ENCODE assay signal across 8 cellular contexts in the genomic region with DNA sequence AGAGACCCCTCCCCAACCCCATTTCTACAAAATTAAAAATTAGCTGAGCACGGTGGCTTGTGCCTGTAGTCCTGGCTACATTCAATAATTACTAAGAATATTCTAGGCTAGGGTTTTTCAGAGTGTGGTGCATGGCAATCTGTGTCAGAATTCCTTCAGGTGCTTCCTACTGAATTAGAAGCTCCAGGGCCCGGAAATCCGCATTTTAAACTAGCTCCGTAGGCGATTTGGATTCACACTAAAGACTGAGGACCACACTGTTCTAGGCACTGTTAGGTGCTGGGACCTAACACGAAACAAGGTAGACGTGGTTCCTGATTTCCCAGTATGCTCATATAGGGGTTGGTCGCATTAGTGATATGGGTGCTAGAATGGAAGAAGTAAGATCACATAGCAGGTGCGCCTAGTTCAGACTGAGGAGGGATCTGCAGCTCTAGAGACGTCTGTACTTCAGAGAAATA. TPM values are rescaled to one million over a fixed set of nuclear protein-coding genes. Genes with fewer than 3 reads are reported as not detected.
DNase-seq lines count a peak whose midpoint lies in the region; FAIRE-seq and TF ChIP-seq lines count a peak whose summit lies in the region.

No MANE protein-coding gene starts in this region.

- H3K4me3 ChIP-seq in HUES64 (ENCODE audit: low read length) (peak overlapping the region; percentile 69), colonic mucosa (peak overlapping the region; percentile 57)

- H3K4me3 Mint-ChIP-seq in T-helper 2 cell treated with Interferon-gamma antibody and Interleukin-4, amounts not matched to agents 5 μg/mL and 100 μg/mL, for 36 hours = peak overlapping the region; percentile 86
- peak overlapping the region; percentile 83 to 97 (median 92) for H3K4me3 Mint-ChIP-seq in nephron

- intact Hi-C loops in colonic mucosa (cut with DNase I) = loop anchor here (2.0 kb wide), 1 partner anchor 27 kb away; a partner anchor contains a TSS

- H3K27me3 Mint-ChIP-seq in T-helper 2 cell treated with Interferon-gamma antibody and Interleukin-4, amounts not matched to agents 5 μg/mL and 100 μg/mL, for 36 hours (ENCODE audit: low read depth) = no peaks in the 10 kb centered on the region
- peaks cover 7% of the 10 kb centered on the region for H3K27me3 Mint-ChIP-seq in nephron (ENCODE audit: low read depth)

- peaks cover 30% of the 10 kb centered on the region for H3K4me1 Mint-ChIP-seq in T-helper 2 cell treated with Interferon-gamma antibody and Interleukin-4, amounts not matched to agents 5 μg/mL and 100 μg/mL, for 36 hours (ENCODE audit: low read depth)
- peaks cover 23% of the 10 kb centered on the region for H3K4me1 Mint-ChIP-seq in nephron

- no peak for DNase-seq in T-helper 2 cell treated with Interferon-gamma antibody and Interleukin-4, amounts not matched to agents 5 μg/mL and 100 μg/mL, for 36 hours (ENCODE audit: low spot score)
- DNase-seq in T-helper 2 cell (no peak), colonic mucosa (no peak), anterior cingulate cortex (lab: John Stamatoyannopoulos, UW) (no peak), EL (no peak), frontal cortex (ENCODE audit: low spot score in 2 of 2) (no peak)

- 23% methylated on average over 10 of the region's 10 CpGs for WGBS in HUES64

- H3K27ac ChIP-seq in HUES64 (ENCODE audit: low read depth, low read length) = no peak overlapping the region
- H3K27ac ChIP-seq in colonic mucosa = peak overlapping the region; percentile 92

- H3K9me3 ChIP-seq in HUES64 (ENCODE audit: insufficient read depth, low read depth, low read length) (no peaks in the 10 kb centered on the region), colonic mucosa (no peaks in the 10 kb centered on the region)

- TF ChIP-seq CTCF in colonic mucosa (IDR thresholded peaks at IDR 0.05) (no peak), nephron (IDR thresholded peaks at IDR 0.05; ENCODE audit: unreplicated experiment in 3 of 3) (no peak)

- peaks cover 4% of the 10 kb centered on the region for H3K9me3 Mint-ChIP-seq in T-helper 2 cell treated with Interferon-gamma antibody and Interleukin-4, amounts not matched to agents 5 μg/mL and 100 μg/mL, for 36 hours
- no peaks in the 10 kb centered on the region for H3K9me3 Mint-ChIP-seq in nephron

- H3K27me3 ChIP-seq in HUES64 (ENCODE audit: insufficient read depth, low read length) (no peaks in the 10 kb centered on the region), colonic mucosa (no peaks in the 10 kb centered on the region)

- peaks cover 29% of the 10 kb centered on the region for H3K36me3 ChIP-seq in HUES64 (ENCODE audit: insufficient read depth, low read length)
- no peaks in the 10 kb centered on the region for H3K36me3 ChIP-seq in colonic mucosa

- peaks cover 24% of the 10 kb centered on the region for H3K36me3 Mint-ChIP-seq in T-helper 2 cell treated with Interferon-gamma antibody and Interleukin-4, amounts not matched to agents 5 μg/mL and 100 μg/mL, for 36 hours (ENCODE audit: low read depth)
- peaks cover 21% of the 10 kb centered on the region for H3K36me3 Mint-ChIP-seq in nephron (ENCODE audit: low read depth)

- H3K27ac Mint-ChIP-seq in T-helper 2 cell treated with Interferon-gamma antibody and Interleukin-4, amounts not matched to agents 5 μg/mL and 100 μg/mL, for 36 hours = peak overlapping the region; percentile 94
- H3K27ac Mint-ChIP-seq in nephron = peak overlapping the region; percentile 90 to 97 (median 95)

- no peak for FAIRE-seq in frontal cortex (lab: Jason Lieb, UNC)

- H3K9ac ChIP-seq in HUES64 (ENCODE audit: low read depth, low read length) = peak overlapping the region; percentile 63
- H3K9ac ChIP-seq in colonic mucosa (ENCODE audit: low read depth in 2 of 2, low read length in 2 of 2) = peak overlapping the region; percentile 86 to 92

- H3K4me1 ChIP-seq in HUES64 (ENCODE audit: insufficient read depth, low read length) (0 out of 2 replicates have a peak, but pooled peaks cover 3% of the 10 kb centered on the region), colonic mucosa (no peaks in the 10 kb centered on the region)

RNA-seq across cellular contexts. Expression of a gene that starts 0.6 kb away (rescaled TPM):
- polyA plus RNA-seq in HUES64 (2013, experiment 1 of 2) = 14.8 TPM
- 16.7 TPM for polyA plus RNA-seq in HUES64 (2013, experiment 2 of 2)
- total RNA-seq in colonic mucosa (10 to 100 TPM; 65.5 to 74.6 TPM), frontal cortex (10.2 TPM)

RNA-seq across cellular contexts. Expression of a gene that starts 12.7 kb away (rescaled TPM):
- polyA plus RNA-seq in HUES64 (2013, experiment 1 of 2) = 16.3 TPM
- 20.2 TPM for polyA plus RNA-seq in HUES64 (2013, experiment 2 of 2)
- 10 to 100 TPM; 16.9 to 27.1 TPM for total RNA-seq in colonic mucosa
- 28.1 TPM for total RNA-seq in frontal cortex

RNA-seq across cellular contexts. Expression of a gene that starts 23.4 kb away (rescaled TPM):
- polyA plus RNA-seq in HUES64 (2013, experiment 1 of 2) = 24.4 TPM
- 34.3 TPM for polyA plus RNA-seq in HUES64 (2013, experiment 2 of 2)
- total RNA-seq in colonic mucosa (10 to 100 TPM; 56.4 to 63.8 TPM), frontal cortex (19.6 TPM)

RNA-seq across cellular contexts. Expression of a gene that starts 23.6 kb away (rescaled TPM):
- 17.8 TPM for polyA plus RNA-seq in HUES64 (2013, experiment 1 of 2)
- polyA plus RNA-seq in HUES64 (2013, experiment 2 of 2) = 18.8 TPM
- total RNA-seq in colonic mucosa (10 to 100 TPM; 56.7 to 67.1 TPM), frontal cortex (34.2 TPM)

RNA-seq across cellular contexts. Expression of a gene that starts 27.9 kb away (rescaled TPM):
- polyA plus RNA-seq in HUES64 (2013, experiment 1 of 2) = 46.8 TPM
- polyA plus RNA-seq in HUES64 (2013, experiment 2 of 2) = 48.8 TPM
- 100 to 1,000 TPM in 1 of 2 donors, 10 to 100 TPM in 1; 94.4 to 116 TPM for total RNA-seq in colonic mucosa
- total RNA-seq in frontal cortex = 73.4 TPM
